In genomic region chr20:62969179-62969760, GRCh38 we compare ENCODE assay signal across 1 cellular context.
TF ChIP-seq lines count a peak whose summit lies in the region.

No MANE protein-coding gene starts in this region.

TF ChIP-seq in HepG2, 621 proteins besides CTCF, POLR2A, EP300 and RAD21 (continues in another document):
- TF ChIP-seq HMGXB3 (CRISPR knock-in tag; IDR thresholded peaks at IDR 0.05; ENCODE audit: borderline replicate concordance) (no peak; the same call in 1 of the 2 replicates), SRF (IDR thresholded peaks at IDR 0.05; ENCODE audit: low read depth, low read length) (no peak), FOXO1 (CRISPR knock-in tag; IDR thresholded peaks at IDR 0.05) (no peak), HNRNPK (IDR thresholded peaks at IDR 0.05; ENCODE audit: low read depth, low read length, poor library complexity, severe bottlenecking) (no peak), NFYB (CRISPR knock-in tag; IDR thresholded peaks at IDR 0.05) (no peak), ZNF552 (CRISPR knock-in tag; IDR thresholded peaks at IDR 0.05; ENCODE audit: borderline replicate concordance) (no peak), ZNF777 (CRISPR knock-in tag; IDR thresholded peaks at IDR 0.05) (peak; percentile 24; the same call in 1 of the 2 replicates), BCLAF1 (IDR thresholded peaks at IDR 0.05) (no peak), ZFYVE20 (CRISPR knock-in tag; IDR thresholded peaks at IDR 0.05; ENCODE audit: borderline replicate concordance, low read depth) (no peak), TAF1 (CRISPR knock-in tag; IDR thresholded peaks at IDR 0.05) (no peak), ZNF382 (CRISPR knock-in tag; IDR thresholded peaks at IDR 0.05; ENCODE audit: borderline replicate concordance) (no peak), STAT6 (CRISPR knock-in tag; IDR thresholded peaks at IDR 0.05; ENCODE audit: borderline replicate concordance) (no peak), FIP1L1 (IDR thresholded peaks at IDR 0.05; ENCODE audit: borderline replicate concordance, insufficient read depth, low read depth, low read length) (peak; percentile 1; the same call in 1 of the 2 replicates), MAZ (IDR thresholded peaks at IDR 0.05; ENCODE audit: borderline replicate concordance, low read depth, low read length) (0 out of 2 replicates have a peak, but pooled peaks have one; percentile 15), MAZ (CRISPR knock-in tag; IDR thresholded peaks at IDR 0.05; ENCODE audit: low read depth) (no peak), ZNF530 (CRISPR knock-in tag; IDR thresholded peaks at IDR 0.05; ENCODE audit: low read depth) (no peak), RFXANK (CRISPR knock-in tag; IDR thresholded peaks at IDR 0.05) (no peak), HMG20A (CRISPR knock-in tag; IDR thresholded peaks at IDR 0.05; ENCODE audit: borderline replicate concordance) (no peak), IRX3 (CRISPR knock-in tag; IDR thresholded peaks at IDR 0.05; ENCODE audit: borderline replicate concordance, low read depth) (no peak), SRSF1 (optimal IDR thresholded peaks at IDR 0.05; ENCODE audit: low read depth, low read length) (no peak), ZNF576 (CRISPR knock-in tag; IDR thresholded peaks at IDR 0.05) (no peak), GZF1 (CRISPR knock-in tag; IDR thresholded peaks at IDR 0.05) (0 out of 2 replicates have a peak, but pooled peaks have one; percentile 27), CHD2 (IDR thresholded peaks at IDR 0.05; ENCODE audit: low read depth, low read length) (no peak), HMGXB4 (CRISPR knock-in tag; IDR thresholded peaks at IDR 0.05; ENCODE audit: borderline replicate concordance in 1 of 2, low read depth in 1 of 2) (0 out of 4 replicates have a peak, but pooled peaks of 1 of the 2 experiments have one; percentile 33), RAD51 (IDR thresholded peaks at IDR 0.05; ENCODE audit: borderline replicate concordance) (no peak), IRF9 (CRISPR knock-in tag; IDR thresholded peaks at IDR 0.05; ENCODE audit: borderline replicate concordance) (no peak), TEAD2 (CRISPR knock-in tag; IDR thresholded peaks at IDR 0.05) (no peak), PAWR (CRISPR knock-in tag; IDR thresholded peaks at IDR 0.05; ENCODE audit: borderline replicate concordance) (no peak), GLMP (CRISPR knock-in tag; IDR thresholded peaks at IDR 0.05; ENCODE audit: borderline replicate concordance) (no peak), E2F5 (CRISPR knock-in tag; conservative IDR thresholded peaks at IDR 0.05) (no peak), ZNF337 (CRISPR knock-in tag; IDR thresholded peaks at IDR 0.05; ENCODE audit: borderline replicate concordance, low read depth) (no peak), ZHX2 (IDR thresholded peaks at IDR 0.05; ENCODE audit: low read depth) (no peak), ZHX2 (CRISPR knock-in tag; IDR thresholded peaks at IDR 0.05; ENCODE audit: borderline replicate concordance) (no peak), ZNF580 (CRISPR knock-in tag; IDR thresholded peaks at IDR 0.05; ENCODE audit: borderline replicate concordance, low read depth) (no peak)
